18 cellular contexts compared by ENCODE assay signal in the genomic region with DNA sequence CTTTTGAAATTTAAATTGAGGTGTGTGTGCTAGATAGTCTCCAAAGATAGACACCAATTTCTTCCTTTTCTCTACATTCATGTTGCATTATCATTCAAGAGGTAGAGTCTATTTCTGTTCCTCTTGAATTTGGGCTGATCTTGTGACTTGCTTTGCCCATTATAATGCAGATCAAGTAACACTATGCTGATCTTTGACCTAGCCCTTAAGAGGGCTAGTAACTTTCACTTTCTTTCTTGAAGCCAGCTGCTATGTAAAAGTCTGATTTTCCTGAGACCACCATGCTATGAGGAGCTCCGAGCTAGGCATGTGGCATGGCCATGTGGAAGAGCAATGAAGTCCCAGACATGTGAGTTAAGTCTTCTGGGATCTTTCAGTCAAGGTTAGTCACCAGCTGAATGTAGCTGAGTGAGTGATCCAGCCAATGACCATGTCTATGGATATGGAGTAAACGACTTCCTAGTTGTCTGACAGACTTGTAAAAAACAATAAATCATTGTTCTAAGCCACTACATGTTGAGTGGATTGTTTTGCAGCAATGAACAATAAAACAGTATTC.
A peak's percentile ranks its signal among the peaks of the same experiment; 100 is the strongest.
DNase-seq lines count a peak whose midpoint lies in the region; FAIRE-seq and TF ChIP-seq lines count a peak whose summit lies in the region.
"Had no signal": no experiment of that assay in that cellular context is flagged by ENCODE, and none has a peak within 500 bp of the region (broad histone marks: within the 10 kb centered on the region; RNA-seq: fewer than 3 reads in every experiment).

No MANE protein-coding gene starts in this region.

- no peak for TF ChIP-seq POLR2A in GM12892 (IDR thresholded peaks at IDR 0.05; ENCODE audit: low read depth, low read length)

- H3K36me3 ChIP-seq in H7 (replicated peaks; ENCODE audit: control insufficient read depth, insufficient read depth, low read length): no peaks in the 10 kb centered on the region
- H3K36me3 ChIP-seq: heart left ventricle, tibial artery had no signal

- no peak overlapping the region for H3K4me3 ChIP-seq in H7 (ENCODE audit: insufficient read depth, low read depth, low read length)
- H3K4me3 ChIP-seq: heart left ventricle, tibial artery had no signal

- DNase-seq in H7: peak; percentile 2
- peak; percentile 19 for DNase-seq in NAMALWA (ENCODE audit: low spot score)
- DNase-seq in fibroblast of peridontal ligament (ENCODE audit: extremely low read depth): peak; percentile 19
- DNase-seq in renal cortical epithelial cell (ENCODE audit: low read depth): peak; percentile 19
- DNase-seq in GM12892 (ENCODE audit: insufficient read length): no peak
- DNase-seq in NOMO-1 (lab: John Stamatoyannopoulos, UW; ENCODE audit: unreplicated experiment in 2 of 2): no peak
- DNase-seq in cerebellar cortex (ENCODE audit: low spot score): no peak
- DNase-seq: activated CD4-positive, alpha-beta T cell treated with anti-CD3 and anti-CD28 coated beads, Interleukin-2, amount 50 U/mL, for 4 hours; activated T-cell treated with anti-CD3 and anti-CD28 coated beads, Interleukin-2, amount 50 U/mL, for 48 hours; heart left ventricle; left colon; naive B cell; NCI-H2029 treated with DMSO at 0.1 percent for 48 hours; NCI-H82; Right ventricle myocardium superior; T1000; tibial artery had no signal

- FAIRE-seq in GM12892 (lab: Jason Lieb, UNC): no peak
- FAIRE-seq: endothelial cell of umbilical vein had no signal

- no peaks in the 10 kb centered on the region for H3K27me3 ChIP-seq in H7 (ENCODE audit: control insufficient read depth, insufficient read depth, low read length)
- H3K27me3 ChIP-seq: heart left ventricle, tibial artery had no signal

Comparison
In these comparisons a context has a peak if more than half of its experiments do, and no peak if none do; other contexts are left out.
1. DNase-seq: peak in H7 (single experiment), NAMALWA (single experiment), fibroblast of peridontal ligament (single experiment) and renal cortical epithelial cell (single experiment); none in GM12892 (single experiment), NOMO-1 (0 of 2) and cerebellar cortex (single experiment).